Comparison of ENCODE assay signal across 16 cellular contexts in genomic region chr11:93668171-93668570, GRCh38. TPM values are rescaled to one million over a fixed set of nuclear protein-coding genes. Genes with fewer than 3 reads are reported as not detected.
DNase-seq lines count a peak whose midpoint lies in the region; ATAC-seq and TF ChIP-seq lines count a peak whose summit lies in the region.
"Had no signal": no experiment of that assay in that cellular context is flagged by ENCODE, and none has a peak within 500 bp of the region (broad histone marks: within the 10 kb centered on the region; RNA-seq: fewer than 3 reads in every experiment).

No MANE protein-coding gene starts in this region.

- CTCF ChIA-PET in WTC11 (lab: Charles Lee): no interaction called here

- no peaks in the 10 kb centered on the region for H3K9me3 Mint-ChIP-seq in WTC11
- H3K9me3 Mint-ChIP-seq: activated naive CD8-positive, alpha-beta T cell treated with anti-CD3 and anti-CD28 coated beads, Interleukin-2, amount 10 ng/mL, durations not matched to agents 7 days and 5 days; stimulated activated naive B cell treated with anti-CD40 and anti-IgM and Interleukin-4, amounts not matched to agents 10 μg/mL and 1 μg/mL and 100 μg/mL, for 72 hours had no signal

- TF ChIP-seq CTCF in GM12865 (IDR thresholded peaks at IDR 0.05; ENCODE audit: insufficient read depth, low read depth, low read length, missing control alignments) (no peak), astrocyte of the cerebellum (IDR thresholded peaks at IDR 0.05; ENCODE audit: low read depth, low read length, missing control alignments) (no peak), WTC11 (IDR thresholded peaks at IDR 0.05) (no peak), ascending aorta (IDR thresholded peaks at IDR 0.05) (no peak)

- H3K4me1 Mint-ChIP-seq in WTC11: no peaks in the 10 kb centered on the region

- ATAC-seq in HG03432 (IDR thresholded peaks at IDR 0.05; ENCODE audit: unreplicated experiment) (peak; percentile 45), WTC11 (no peak), GM21737 (IDR thresholded peaks at IDR 0.05; ENCODE audit: unreplicated experiment) (no peak)
- ATAC-seq: stimulated activated naive B cell treated with anti-CD40 and anti-IgM and Interleukin-4, amounts not matched to agents 10 μg/mL and 1 μg/mL and 100 μg/mL, for 72 hours had no signal

- peaks cover 49% of the 10 kb centered on the region for H3K36me3 Mint-ChIP-seq in WTC11

- H3K4me3 ChIP-seq in GM12865 (ENCODE audit: low read depth, low read length): no peak overlapping the region
- no peak overlapping the region for H3K4me3 ChIP-seq in astrocyte of the cerebellum (ENCODE audit: low read depth, low read length)
- H3K4me3 ChIP-seq in ascending aorta: no peak overlapping the region
- H3K4me3 ChIP-seq: SK-N-MC had no signal

- H3K36me3 ChIP-seq in ascending aorta: peaks cover 16 to 39% of the 10 kb centered on the region in 2 donors

- peak; percentile 49 for DNase-seq in ACHN
- DNase-seq in GM12865 (ENCODE audit: low read depth): peak; percentile 18
- DNase-seq in astrocyte of the cerebellum (ENCODE audit: low read depth): peak; percentile 50
- no peak for DNase-seq in cerebellar nuclear complex (lab: John Stamatoyannopoulos, UW)
- no peak for DNase-seq in WTC11 (ENCODE audit: low spot score)
- DNase-seq in ascending aorta (ENCODE audit: low spot score in 2 of 2): no peak
- DNase-seq: activated naive CD8-positive, alpha-beta T cell treated with anti-CD3 and anti-CD28 coated beads, Interleukin-2, amount 10 ng/mL, durations not matched to agents 7 days and 5 days; H7; head of caudate nucleus; islet precursor cell; NCI-H1436; nucleus accumbens; stimulated activated naive B cell treated with anti-CD40 and anti-IgM and Interleukin-4, amounts not matched to agents 10 μg/mL and 1 μg/mL and 100 μg/mL, for 72 hours had no signal

- no peak overlapping the region for H3K27ac Mint-ChIP-seq in WTC11
- H3K27ac Mint-ChIP-seq: activated naive CD8-positive, alpha-beta T cell treated with anti-CD3 and anti-CD28 coated beads, Interleukin-2, amount 10 ng/mL, durations not matched to agents 7 days and 5 days had no signal

- intact Hi-C loops in ascending aorta (cut with DNase I): no loop called here

- no peaks in the 10 kb centered on the region for H3K27me3 ChIP-seq in ascending aorta

- H3K4me1 ChIP-seq in ascending aorta: no peaks in the 10 kb centered on the region

- H3K4me3 Mint-ChIP-seq in WTC11: no peak overlapping the region
- H3K4me3 Mint-ChIP-seq: activated naive CD8-positive, alpha-beta T cell treated with anti-CD3 and anti-CD28 coated beads, Interleukin-2, amount 10 ng/mL, durations not matched to agents 7 days and 5 days; stimulated activated naive B cell treated with anti-CD40 and anti-IgM and Interleukin-4, amounts not matched to agents 10 μg/mL and 1 μg/mL and 100 μg/mL, for 72 hours had no signal

- POLR2A ChIA-PET in WTC11 (lab: Charles Lee): no interaction called here

- H3K9me3 ChIP-seq in ascending aorta: no peaks in the 10 kb centered on the region

- in situ Hi-C loops in ACHN (cut with HindIII; ENCODE audit: low pct_ligation_motif_present, low pct_unique_long_range_greater_than_20kb, low sequenced_read_pairs): no loop called here
- in situ Hi-C loops in astrocyte of the cerebellum (cut with HindIII; ENCODE audit: low sequenced_read_pairs): no loop called here

- no peak overlapping the region for H3K27ac ChIP-seq in ascending aorta
- H3K27ac ChIP-seq: SK-N-MC had no signal

- H3K27me3 Mint-ChIP-seq in WTC11 (ENCODE audit: low read depth): no peaks in the 10 kb centered on the region
- H3K27me3 Mint-ChIP-seq: activated naive CD8-positive, alpha-beta T cell treated with anti-CD3 and anti-CD28 coated beads, Interleukin-2, amount 10 ng/mL, durations not matched to agents 7 days and 5 days; stimulated activated naive B cell treated with anti-CD40 and anti-IgM and Interleukin-4, amounts not matched to agents 10 μg/mL and 1 μg/mL and 100 μg/mL, for 72 hours had no signal

TF ChIP-seq in WTC11, 78 proteins besides CTCF, POLR2A, EP300 and RAD21 (continues in another document):
- TF ChIP-seq HMGXB4 (CRISPR knock-in tag; IDR thresholded peaks at IDR 0.05): no peak
- no peak for TF ChIP-seq MAX (CRISPR knock-in tag; IDR thresholded peaks at IDR 0.05)
- TF ChIP-seq PRRX2 (CRISPR knock-in tag; IDR thresholded peaks at IDR 0.05): no peak
- no peak for TF ChIP-seq SP1 (CRISPR knock-in tag; conservative IDR thresholded peaks at IDR 0.05)
- TF ChIP-seq ZNF512 (CRISPR knock-in tag; IDR thresholded peaks at IDR 0.05; ENCODE audit: borderline replicate concordance): no peak
- no peak for TF ChIP-seq ERG (CRISPR knock-in tag; IDR thresholded peaks at IDR 0.05)
- TF ChIP-seq RELA (CRISPR knock-in tag; IDR thresholded peaks at IDR 0.05; ENCODE audit: borderline replicate concordance): no peak
- TF ChIP-seq RORB (CRISPR knock-in tag; IDR thresholded peaks at IDR 0.05): no peak
- no peak for TF ChIP-seq MYBL2 (CRISPR knock-in tag; IDR thresholded peaks at IDR 0.05)
- TF ChIP-seq NR3C1 (CRISPR knock-in tag; conservative IDR thresholded peaks at IDR 0.05; ENCODE audit: low read depth): no peak
- no peak for TF ChIP-seq ZNF263 (CRISPR knock-in tag; IDR thresholded peaks at IDR 0.05; ENCODE audit: low read depth)
- no peak for TF ChIP-seq ATF1 (CRISPR knock-in tag; IDR thresholded peaks at IDR 0.05)
- no peak for TF ChIP-seq CREM (CRISPR knock-in tag; IDR thresholded peaks at IDR 0.05)
- no peak for TF ChIP-seq ZBTB21 (CRISPR knock-in tag; IDR thresholded peaks at IDR 0.05; ENCODE audit: borderline replicate concordance)
- no peak for TF ChIP-seq GRHL2 (CRISPR knock-in tag; IDR thresholded peaks at IDR 0.05; ENCODE audit: insufficient replicate concordance, severe bottlenecking)
- TF ChIP-seq ZNF416 (CRISPR knock-in tag; IDR thresholded peaks at IDR 0.05): no peak
- TF ChIP-seq ZNF232 (CRISPR knock-in tag; IDR thresholded peaks at IDR 0.05): no peak
- no peak for TF ChIP-seq PREB (CRISPR knock-in tag; IDR thresholded peaks at IDR 0.05; ENCODE audit: borderline replicate concordance)
- TF ChIP-seq ZNF317 (CRISPR knock-in tag; IDR thresholded peaks at IDR 0.05; ENCODE audit: borderline replicate concordance, low read depth): no peak

RNA-seq across cellular contexts. Expression of gene CEP295, which starts 6.7 kb away (rescaled TPM):
- total RNA-seq in WTC11 (2021) (14.7 to 15.9 TPM (median 14.8 TPM) in 3 replicates), ascending aorta (21.4 TPM)

Comparison
In these comparisons a context has a peak if more than half of its experiments do, and no peak if none do; other contexts are left out.
1. DNase-seq: peak in ACHN (single experiment), GM12865 (single experiment) and astrocyte of the cerebellum (single experiment); none in cerebellar nuclear complex (0 of 2), WTC11 (single experiment) and ascending aorta (0 of 2).